In the genomic region with DNA sequence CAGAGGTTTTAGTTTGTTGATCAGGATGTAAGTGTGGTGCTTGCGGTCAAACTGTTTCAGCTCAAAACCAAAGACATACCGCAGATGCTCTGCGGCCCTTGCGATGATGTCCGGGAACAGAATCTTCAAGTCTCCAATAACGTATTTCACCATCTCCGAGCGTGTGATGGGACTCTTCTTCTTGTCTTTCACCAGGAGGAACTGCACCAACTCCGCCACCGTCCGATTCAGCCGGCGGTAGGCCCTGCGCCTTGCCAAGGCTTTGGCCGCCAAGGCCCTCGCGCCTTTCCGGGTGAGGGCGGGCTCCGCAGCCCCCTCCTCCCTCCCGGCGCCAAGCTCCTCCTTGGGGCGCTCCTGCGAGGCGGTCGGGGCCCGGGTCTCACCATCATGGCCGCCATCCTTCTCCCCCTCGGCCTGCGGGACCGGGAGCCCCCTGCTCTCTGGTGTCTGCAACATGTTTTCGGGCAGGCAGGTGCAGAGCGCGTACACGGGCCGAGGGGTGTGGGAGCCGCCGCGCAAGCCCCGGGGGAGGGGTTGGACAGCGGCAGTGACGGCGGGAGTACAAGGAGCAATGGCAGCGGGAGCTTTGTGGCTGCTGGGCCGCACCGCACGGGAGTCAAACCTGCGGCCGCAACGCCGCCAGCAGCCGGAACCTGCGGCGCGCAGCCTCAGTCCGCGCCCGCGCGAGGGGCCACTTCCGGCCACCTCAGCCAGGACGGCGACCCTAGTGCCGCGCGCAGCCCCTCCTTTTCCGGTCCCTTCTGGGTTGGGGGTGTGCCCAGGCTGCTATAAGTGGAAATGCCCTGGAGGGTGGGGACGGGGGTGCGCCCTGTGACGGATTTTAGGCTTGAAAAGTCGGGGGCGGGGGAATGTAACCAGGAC, we compare ENCODE assay signal across 8 cellular contexts. TPM values are rescaled to one million over a fixed set of nuclear protein-coding genes. Genes with fewer than 3 reads are reported as not detected.
DNase-seq lines count a peak whose midpoint lies in the region; ATAC-seq and TF ChIP-seq lines count a peak whose summit lies in the region.

A gene with protein sequence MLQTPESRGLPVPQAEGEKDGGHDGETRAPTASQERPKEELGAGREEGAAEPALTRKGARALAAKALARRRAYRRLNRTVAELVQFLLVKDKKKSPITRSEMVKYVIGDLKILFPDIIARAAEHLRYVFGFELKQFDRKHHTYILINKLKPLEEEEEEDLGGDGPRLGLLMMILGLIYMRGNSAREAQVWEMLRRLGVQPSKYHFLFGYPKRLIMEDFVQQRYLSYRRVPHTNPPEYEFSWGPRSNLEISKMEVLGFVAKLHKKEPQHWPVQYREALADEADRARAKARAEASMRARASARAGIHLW (minus strand): TSS at position 699 of the 882 bp plus-strand sequence. CDS start 243 bp downstream, at position 456.

- H3K4me3 ChIP-seq in CD8-positive, alpha-beta T cell (ENCODE audit: low read depth, low read length) = peak within 1 kb of the TSS; percentile 62
- H3K4me3 ChIP-seq in effector memory CD4-positive, alpha-beta T cell (ENCODE audit: insufficient read depth, low read depth, low read length, poor library complexity, severe bottlenecking) = peak within 1 kb of the TSS; percentile 70

- H3K36me3 Mint-ChIP-seq in CD8-positive, alpha-beta T cell = peaks cover 12% of the 10 kb centered on the region

- H3K9me3 ChIP-seq in CD8-positive, alpha-beta T cell (ENCODE audit: low read length) = no peaks in the 10 kb centered on the region
- H3K9me3 ChIP-seq in effector memory CD4-positive, alpha-beta T cell (ENCODE audit: control insufficient read depth, low read length) = no peaks in the 10 kb centered on the region

- peak; percentile 22 to 83 (median 65) for DNase-seq in CD8-positive, alpha-beta T cell
- DNase-seq in GM20000 (ENCODE audit: low spot score) (peak; percentile 91), HT-29 (ENCODE audit: low spot score) (peak; percentile 70), NK-92 (lab: John Stamatoyannopoulos, UW; ENCODE audit: unreplicated experiment) (peak; percentile 25), lung microvascular endothelial cell (ENCODE audit: low read depth in 2 of 2) (peak; percentile 37 to 67)
- DNase-seq in activated CD8-positive, alpha-beta memory T cell treated with anti-CD3 and anti-CD28 coated beads for 24 hours = peak; percentile 88
- DNase-seq in effector memory CD4-positive, alpha-beta T cell = peak; percentile 49 to 52 (median 50)
- DNase-seq in stimulated activated CD4-positive, alpha-beta T cell treated with anti-CD3 and anti-CD28 coated beads, TNF-alpha, amount 100 ng/mL, for 48 hours (ENCODE audit: low read depth in 3 of 3) = peak; percentile 41 to 61 (median 55)

- peak within 1 kb of the TSS; percentile 90 for H3K4me3 Mint-ChIP-seq in CD8-positive, alpha-beta T cell

- no peaks in the 10 kb centered on the region for H3K27me3 Mint-ChIP-seq in CD8-positive, alpha-beta T cell (ENCODE audit: low read depth)

- peak within 1 kb of the TSS; percentile 91 for H3K27ac Mint-ChIP-seq in CD8-positive, alpha-beta T cell

- peak within 1 kb of the TSS; percentile 73 for H3K27ac ChIP-seq in CD8-positive, alpha-beta T cell (ENCODE audit: low read depth, low read length)
- peak within 1 kb of the TSS; percentile 65 for H3K27ac ChIP-seq in effector memory CD4-positive, alpha-beta T cell (ENCODE audit: insufficient read depth, low read length, poor library complexity, severe bottlenecking)

- peak; percentile 83 for ATAC-seq in CD8-positive, alpha-beta T cell

- H3K4me1 ChIP-seq in CD8-positive, alpha-beta T cell (ENCODE audit: insufficient read depth, low read length) = peaks cover 14% of the 10 kb centered on the region
- H3K4me1 ChIP-seq in effector memory CD4-positive, alpha-beta T cell (ENCODE audit: control insufficient read depth, insufficient read depth, low read length, poor library complexity, severe bottlenecking) = peaks cover 7% of the 10 kb centered on the region

- H3K9me3 Mint-ChIP-seq in CD8-positive, alpha-beta T cell = no peaks in the 10 kb centered on the region

- no peaks in the 10 kb centered on the region for H3K27me3 ChIP-seq in CD8-positive, alpha-beta T cell (ENCODE audit: insufficient read depth, low read length)
- no peaks in the 10 kb centered on the region for H3K27me3 ChIP-seq in effector memory CD4-positive, alpha-beta T cell (replicated peaks; ENCODE audit: control insufficient read depth, insufficient read depth, low read length, poor library complexity, severe bottlenecking)

- POLR2A ChIA-PET in CD8-positive, alpha-beta T cell (lab: Charles Lee) = interaction anchor here (0.6 to 1.9 kb wide), 5 partner anchors 13 to 348 kb away, joined by 3 to 8 read pairs (median 4); a partner anchor contains a TSS

- H3K4me1 Mint-ChIP-seq in CD8-positive, alpha-beta T cell (ENCODE audit: low read depth) = peaks cover 28% of the 10 kb centered on the region

- TF ChIP-seq CTCF in CD8-positive, alpha-beta T cell (IDR thresholded peaks at IDR 0.05) = no peak
- TF ChIP-seq CTCF in GM20000 (IDR thresholded peaks at IDR 0.05; ENCODE audit: extremely low read depth, missing control alignments) = no peak

- intact Hi-C loops in CD8-positive, alpha-beta T cell (cut with DNase I, micrococcal nuclease) = loop anchor here (1.0 to 2.0 kb wide), 3 partner anchors 101 to 349 kb away; a partner anchor contains a TSS

- no peaks in the 10 kb centered on the region for H3K36me3 ChIP-seq in CD8-positive, alpha-beta T cell (ENCODE audit: insufficient read depth, low read length)
- no peaks in the 10 kb centered on the region for H3K36me3 ChIP-seq in effector memory CD4-positive, alpha-beta T cell (ENCODE audit: control insufficient read depth, insufficient read depth, low read length)

- CTCF ChIA-PET in CD8-positive, alpha-beta T cell (lab: Charles Lee) = interaction anchor here (1.8 to 2.6 kb wide), 2 partner anchors 15 kb away, joined by 8 to 11 read pairs; no protein-coding TSS in a partner anchor

RNA-seq across cellular contexts. Expression of the gene that starts here (rescaled TPM):
- total RNA-seq in CD8-positive, alpha-beta T cell = 1 to 10 TPM; 3.2 to 3.3 TPM
- total RNA-seq in HT-29 (2014; rRNA removed; shearing (Covaris generic)) = 30.9 and 33.8 TPM in 2 replicates
- 8.1 and 13.9 TPM in 2 replicates for total RNA-seq in lung microvascular endothelial cell

Comparison
In these comparisons a context has a peak if more than half of its experiments do, and no peak if none do; other contexts are left out.
1. Peak in every context shown above with its lines: DNase-seq, ATAC-seq, H3K4me3 ChIP-seq and H3K27ac ChIP-seq.
2. DNase-seq: peak in every context shown above with its lines; median percentile 91 in GM20000; 88 in activated CD8-positive, alpha-beta memory T cell treated with anti-CD3 and anti-CD28 coated beads for 24 hours; 70 in HT-29; 65 in CD8-positive, alpha-beta T cell; 55 in stimulated activated CD4-positive, alpha-beta T cell treated with anti-CD3 and anti-CD28 coated beads, TNF-alpha, amount 100 ng/mL, for 48 hours; 52 in lung microvascular endothelial cell; 50 in effector memory CD4-positive, alpha-beta T cell; 25 in NK-92.